1 cellular context compared by ENCODE assay signal in the genomic region with DNA sequence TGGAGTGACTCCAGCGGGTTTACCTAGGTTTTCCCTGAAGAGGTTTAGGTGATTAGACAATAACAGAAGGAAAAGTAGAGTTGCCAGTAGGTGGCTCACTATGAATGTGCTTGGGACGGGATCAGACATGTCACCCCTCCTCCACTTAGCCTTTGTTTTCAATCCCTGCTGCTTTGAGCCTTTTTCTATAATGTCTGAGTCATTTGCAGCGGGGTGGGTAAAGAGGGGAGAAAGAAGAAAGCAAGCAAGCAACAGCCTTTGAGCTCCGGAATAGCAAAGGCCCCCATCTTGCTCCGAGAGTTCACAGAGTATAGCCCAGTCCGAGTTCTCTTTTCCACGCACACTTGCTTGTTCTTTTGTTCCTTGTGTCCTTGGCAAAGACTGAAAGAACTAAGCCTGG.
TF ChIP-seq lines count a peak whose summit lies in the region.

No MANE protein-coding gene starts in this region.

TF ChIP-seq in H1, 55 proteins besides CTCF, POLR2A, EP300 and RAD21 (continued from another document):
- TF ChIP-seq, protein P1, sequence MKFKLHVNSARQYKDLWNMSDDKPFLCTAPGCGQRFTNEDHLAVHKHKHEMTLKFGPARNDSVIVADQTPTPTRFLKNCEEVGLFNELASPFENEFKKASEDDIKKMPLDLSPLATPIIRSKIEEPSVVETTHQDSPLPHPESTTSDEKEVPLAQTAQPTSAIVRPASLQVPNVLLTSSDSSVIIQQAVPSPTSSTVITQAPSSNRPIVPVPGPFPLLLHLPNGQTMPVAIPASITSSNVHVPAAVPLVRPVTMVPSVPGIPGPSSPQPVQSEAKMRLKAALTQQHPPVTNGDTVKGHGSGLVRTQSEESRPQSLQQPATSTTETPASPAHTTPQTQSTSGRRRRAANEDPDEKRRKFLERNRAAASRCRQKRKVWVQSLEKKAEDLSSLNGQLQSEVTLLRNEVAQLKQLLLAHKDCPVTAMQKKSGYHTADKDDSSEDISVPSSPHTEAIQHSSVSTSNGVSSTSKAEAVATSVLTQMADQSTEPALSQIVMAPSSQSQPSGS (IDR thresholded peaks at IDR 0.05; ENCODE audit: low read length): no peak
- peak; percentile 16 for TF ChIP-seq NANOG (IDR thresholded peaks at IDR 0.05; ENCODE audit: insufficient read depth, low read depth, low read length, poor library complexity, severe bottlenecking)
- no peak for TF ChIP-seq TAF7 (optimal IDR thresholded peaks at IDR 0.05; ENCODE audit: borderline replicate concordance, low read depth, low read length)
- 0 out of 2 replicates have a peak, but pooled peaks have one; percentile 42 for TF ChIP-seq YY1 (IDR thresholded peaks at IDR 0.05; ENCODE audit: low read depth, low read length)
- TF ChIP-seq BCL11A (IDR thresholded peaks at IDR 0.05; ENCODE audit: low read depth in 2 of 2, low read length in 2 of 2): no peak
- peak; percentile 93 for TF ChIP-seq JUND (IDR thresholded peaks at IDR 0.05; ENCODE audit: low read length)
- peak; percentile 71 for TF ChIP-seq MAFK (IDR thresholded peaks at IDR 0.05; ENCODE audit: low read depth, low read length)
- TF ChIP-seq CHD2 (IDR thresholded peaks at IDR 0.05; ENCODE audit: low read length): peak; percentile 54; the same call in 1 of the 2 replicates
- peak; percentile 73; the same call in 1 of the 2 replicates for TF ChIP-seq SP1 (IDR thresholded peaks at IDR 0.05; ENCODE audit: low read depth, low read length)
- no peak for TF ChIP-seq SP2 (IDR thresholded peaks at IDR 0.05; ENCODE audit: low read length)
- TF ChIP-seq TBP (IDR thresholded peaks at IDR 0.05; ENCODE audit: low read depth, low read length): no peak
- TF ChIP-seq RBBP5 (IDR thresholded peaks at IDR 0.05; ENCODE audit: borderline replicate concordance, low read depth, low read length): peak; percentile 66; the same call in 1 of the 2 replicates
- TF ChIP-seq JUN (IDR thresholded peaks at IDR 0.05; ENCODE audit: low read depth, low read length): peak; percentile 78
- no peak for TF ChIP-seq EZH2 (IDR thresholded peaks at IDR 0.05; ENCODE audit: low read depth, low read length, severe bottlenecking)
- 0 out of 2 replicates have a peak, but pooled peaks have one; percentile 37 for TF ChIP-seq BACH1 (IDR thresholded peaks at IDR 0.05; ENCODE audit: low read length)
- 0 out of 4 replicates have a peak, but pooled peaks of 1 of the 2 experiments have one; percentile 39 for TF ChIP-seq SIN3A (conservative IDR thresholded peaks at IDR 0.05 in 1 of 2, IDR thresholded peaks at IDR 0.05 in 1 of 2; ENCODE audit: low read depth in 1 of 2, low read length in 2 of 2)
TF ChIP-seq in H1: peak in this region for 11.
